In the genomic region with DNA sequence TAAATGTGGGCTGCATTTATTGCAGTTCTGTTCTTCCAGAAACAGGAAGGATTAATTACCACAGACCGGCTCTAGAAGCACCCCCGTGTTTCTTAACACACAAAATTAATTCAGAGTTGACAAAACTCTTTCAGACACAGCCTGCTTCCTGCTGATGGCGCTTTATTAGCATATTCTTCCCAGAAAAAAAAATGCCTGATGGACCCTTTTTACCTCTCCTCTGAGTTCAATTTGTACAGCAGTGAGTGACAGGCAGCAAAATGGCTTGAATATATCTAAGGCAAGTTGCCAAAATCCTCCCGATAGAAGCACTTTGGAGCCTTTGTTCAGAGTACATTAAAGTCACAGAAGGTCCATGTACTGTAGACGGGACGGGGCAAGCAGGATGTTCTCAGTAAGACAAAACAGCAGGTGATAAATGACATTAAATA, we compare ENCODE assay signal across 10 cellular contexts.
DNase-seq lines count a peak whose midpoint lies in the region; ATAC-seq and TF ChIP-seq lines count a peak whose summit lies in the region.
"Had no signal": no experiment of that assay in that cellular context is flagged by ENCODE, and none has a peak within 500 bp of the region (broad histone marks: within the 10 kb centered on the region; RNA-seq: fewer than 3 reads in every experiment).

No MANE protein-coding gene starts in this region.

- H3K9me3 ChIP-seq in neuron (ENCODE audit: low read length) (no peaks in the 10 kb centered on the region), upper lobe of right lung (no peaks in the 10 kb centered on the region)

- H2AFZ ChIP-seq in neuron (ENCODE audit: low read depth, low read length), result peak overlapping the region; percentile 53

- no peak for TF ChIP-seq CTCF in upper lobe of right lung (IDR thresholded peaks at IDR 0.05)

- DNase-seq in HT-29 (ENCODE audit: low spot score) (peak; percentile 26), NCI-H2171 (lab: John Stamatoyannopoulos, UW) (peak; percentile 75), astrocyte of the hippocampus (ENCODE audit: low read depth, low spot score) (peak; percentile 26), upper lobe of right lung (no peak), cardiac septum (ENCODE audit: low spot score) (no peak), NCI-H2029 (lab: John Stamatoyannopoulos, UW) (no peak)
- no peak for DNase-seq in stimulated activated CD4-positive, alpha-beta T cell treated with anti-CD3 and anti-CD28 coated beads, Interleukin-15, amount 100 ng/mL, for 24 hours
- DNase-seq: midbrain had no signal

- no peak overlapping the region for H3K27ac ChIP-seq in upper lobe of right lung

- peak overlapping the region; percentile 25 for H3K4me3 ChIP-seq in neuron (ENCODE audit: low read length)
- H3K4me3 ChIP-seq in upper lobe of right lung, result no peak overlapping the region

- H3K4me1 ChIP-seq in neuron (ENCODE audit: insufficient read depth, low read length) (peaks cover 20% of the 10 kb centered on the region), upper lobe of right lung (no peaks in the 10 kb centered on the region)

- no peak for ATAC-seq in upper lobe of right lung
- ATAC-seq: stimulated activated memory B cell treated with anti-CD40 and anti-IgM and Interleukin-4, amounts not matched to agents 10 μg/mL and 1 μg/mL and 100 μg/mL, for 72 hours had no signal

- H3K27me3 ChIP-seq in neuron (ENCODE audit: insufficient read depth, low read length), result no peaks in the 10 kb centered on the region
- H3K27me3 ChIP-seq in upper lobe of right lung, result no peaks in the 10 kb centered on the region

- intact Hi-C loops in upper lobe of right lung (cut with DNase I), result no loop called here
- intact Hi-C loops in cardiac septum (cut with DNase I), result no loop called here

- H3K36me3 ChIP-seq in neuron (ENCODE audit: insufficient read depth, low read length), result no peaks in the 10 kb centered on the region
- H3K36me3 ChIP-seq in upper lobe of right lung, result no peaks in the 10 kb centered on the region

Comparison
In these comparisons a context has a peak if more than half of its experiments do, and no peak if none do; other contexts are left out.
1. DNase-seq: peak in HT-29 (single experiment), NCI-H2171 (single experiment) and astrocyte of the hippocampus (single experiment); none in upper lobe of right lung (single experiment), stimulated activated CD4-positive, alpha-beta T cell treated with anti-CD3 and anti-CD28 coated beads, Interleukin-15, amount 100 ng/mL, for 24 hours (single experiment), cardiac septum (single experiment) and NCI-H2029 (single experiment).